In the genomic region with DNA sequence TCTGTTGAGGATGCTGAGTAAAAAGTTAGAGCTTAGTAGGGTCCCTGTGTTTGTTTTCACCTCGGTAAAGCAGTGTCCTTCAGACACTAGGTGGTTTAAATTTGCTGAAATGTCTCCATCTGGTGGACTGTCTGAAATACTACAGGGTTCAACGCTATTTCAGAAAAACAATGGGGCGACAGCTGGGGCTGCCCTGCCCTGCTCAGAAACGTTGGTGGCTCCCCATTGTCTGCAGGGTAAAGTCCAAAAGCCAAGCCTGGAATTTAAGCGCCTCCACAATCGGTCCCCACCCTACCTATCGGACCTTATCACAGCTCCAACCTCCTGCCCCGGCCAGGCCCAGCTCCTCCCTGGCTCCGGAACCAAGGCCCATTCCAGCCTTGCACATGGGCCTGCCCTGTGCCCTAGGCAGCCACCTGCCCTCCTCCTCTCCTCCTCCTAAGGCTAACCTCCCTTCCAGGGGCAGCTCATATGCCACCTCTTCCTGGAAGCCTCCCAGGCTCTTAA, we compare ENCODE assay signal across 9 cellular contexts. TPM values are rescaled to one million over a fixed set of nuclear protein-coding genes. Genes with fewer than 3 reads are reported as not detected.
DNase-seq lines count a peak whose midpoint lies in the region; ATAC-seq and TF ChIP-seq lines count a peak whose summit lies in the region.
"Had no signal": no experiment of that assay in that cellular context is flagged by ENCODE, and none has a peak within 500 bp of the region (broad histone marks: within the 10 kb centered on the region; RNA-seq: fewer than 3 reads in every experiment).

No MANE protein-coding gene starts in this region.

- no peaks in the 10 kb centered on the region for H3K9me3 Mint-ChIP-seq in activated T-helper 17 cell treated with anti-CD3 and anti-CD28 coated beads, Interleukin-2, amount 50 U/mL, for 72 hours
- H3K9me3 Mint-ChIP-seq in osteocyte (ENCODE audit: unreplicated experiment), result no peaks in the 10 kb centered on the region
- H3K9me3 Mint-ChIP-seq: IgD-negative memory B cell had no signal

- CTCF ChIA-PET in BJ (lab: Yijun Ruan, JAX), result interaction anchor here (0.6 to 14.7 kb wide), 46 partner anchors 9 to 1101 kb away, joined by 3 to 411 read pairs (median 4); a partner anchor contains a TSS

- H3K36me3 ChIP-seq in BJ (ENCODE audit: control insufficient read depth, insufficient read depth, low read length), result no peaks in the 10 kb centered on the region

- peak; percentile 35 for ATAC-seq in GM18867 (IDR thresholded peaks at IDR 0.05; ENCODE audit: unreplicated experiment)
- ATAC-seq in activated T-helper 17 cell treated with anti-CD3 and anti-CD28 coated beads, Interleukin-2, amount 50 U/mL, for 72 hours (replicated peaks), result peak; percentile 32
- no peak for ATAC-seq in HG03520 (IDR thresholded peaks at IDR 0.05; ENCODE audit: unreplicated experiment)

- peaks cover 7% of the 10 kb centered on the region for H3K36me3 Mint-ChIP-seq in activated T-helper 17 cell treated with anti-CD3 and anti-CD28 coated beads, Interleukin-2, amount 50 U/mL, for 72 hours (ENCODE audit: low read depth)
- H3K36me3 Mint-ChIP-seq in osteocyte (ENCODE audit: unreplicated experiment), result no peaks in the 10 kb centered on the region
- H3K36me3 Mint-ChIP-seq: IgD-negative memory B cell had no signal

- POLR2A ChIA-PET in BJ (lab: Charles Lee), result no interaction called here

- H3K27me3 ChIP-seq in BJ (ENCODE audit: control insufficient read depth, insufficient read depth, low read length), result no peaks in the 10 kb centered on the region

- TF ChIP-seq CTCF in BJ (IDR thresholded peaks at IDR 0.05; ENCODE audit: insufficient read depth, low read depth, low read length) (peak; percentile 57), osteocyte (IDR thresholded peaks at IDR 0.05) (peak; percentile 88)

- H3K27me3 Mint-ChIP-seq in activated T-helper 17 cell treated with anti-CD3 and anti-CD28 coated beads, Interleukin-2, amount 50 U/mL, for 72 hours, result no peaks in the 10 kb centered on the region
- H3K27me3 Mint-ChIP-seq in osteocyte (ENCODE audit: unreplicated experiment), result no peaks in the 10 kb centered on the region
- H3K27me3 Mint-ChIP-seq: IgD-negative memory B cell had no signal

- no peak overlapping the region for H3K4me3 ChIP-seq in BJ (ENCODE audit: low read depth, low read length)

- peaks cover 9% of the 10 kb centered on the region for H3K4me1 Mint-ChIP-seq in activated T-helper 17 cell treated with anti-CD3 and anti-CD28 coated beads, Interleukin-2, amount 50 U/mL, for 72 hours
- H3K4me1 Mint-ChIP-seq in osteocyte (ENCODE audit: unreplicated experiment), result peaks cover 39% of the 10 kb centered on the region

- DNase-seq in BJ (ENCODE audit: low read depth) (no peak), NCI-H2227 treated with DMSO at 0.1 percent for 48 hours (lab: John Stamatoyannopoulos, UW) (peak; percentile 33), germinal center (ENCODE audit: low spot score) (peak; percentile 82), osteocyte (ENCODE audit: extremely low spot score, unreplicated experiment) (no peak), mesenteric fat pad (ENCODE audit: low spot score) (no peak)

- H3K4me3 Mint-ChIP-seq in activated T-helper 17 cell treated with anti-CD3 and anti-CD28 coated beads, Interleukin-2, amount 50 U/mL, for 72 hours, result no peak overlapping the region
- H3K4me3 Mint-ChIP-seq in osteocyte (ENCODE audit: unreplicated experiment), result no peak overlapping the region
- H3K4me3 Mint-ChIP-seq: IgD-negative memory B cell had no signal

- H3K27ac Mint-ChIP-seq in activated T-helper 17 cell treated with anti-CD3 and anti-CD28 coated beads, Interleukin-2, amount 50 U/mL, for 72 hours, result peak overlapping the region; percentile 43
- H3K27ac Mint-ChIP-seq in osteocyte (ENCODE audit: unreplicated experiment), result peak overlapping the region; percentile 18

RNA-seq across cellular contexts. Expression of a gene that starts 4.3 kb away (rescaled TPM):
- polyA plus RNA-seq in BJ (2011; rRNA removed), result 8.0 and 9.2 TPM in 2 replicates
- polyA minus RNA-seq in BJ (2011; rRNA and poly(A)+ RNA removed), result 6.3 and 9.0 TPM in 2 replicates
- 10 to 100 TPM in 1 of 2 donors, 1 to 10 TPM in 1; 8.9 to 20.2 TPM for total RNA-seq in activated T-helper 17 cell treated with anti-CD3 and anti-CD28 coated beads, Interleukin-2, amount 50 U/mL, for 72 hours
- 11.5 and 14.1 TPM in 2 replicates for total RNA-seq in osteocyte
- 24.9 TPM for total RNA-seq in mesenteric fat pad

Comparison
In these comparisons a context has a peak if more than half of its experiments do, and no peak if none do; other contexts are left out.
1. DNase-seq: peak in NCI-H2227 treated with DMSO at 0.1 percent for 48 hours (single experiment) and germinal center (single experiment); none in BJ (single experiment), osteocyte (single experiment) and mesenteric fat pad (single experiment).